28 cellular contexts compared by ENCODE assay signal in genomic region chr10:133211959-133212852, GRCh38. TPM values are rescaled to one million over a fixed set of nuclear protein-coding genes. Genes with fewer than 3 reads are reported as not detected.
DNase-seq lines count a peak whose midpoint lies in the region; ATAC-seq, FAIRE-seq and TF ChIP-seq lines count a peak whose summit lies in the region.
"Had no signal": no experiment of that assay in that cellular context is flagged by ENCODE, and none has a peak within 500 bp of the region (broad histone marks: within the 10 kb centered on the region; RNA-seq: fewer than 3 reads in every experiment).

No MANE protein-coding gene starts in this region.

- intact Hi-C loops in heart left ventricle (cut with DNase I): no loop called here
- intact Hi-C loops in kidney (cut with DNase I): no loop called here
- intact Hi-C loops in aorta (cut with DNase I): no loop called here

- TF ChIP-seq CTCF in heart left ventricle (IDR thresholded peaks at IDR 0.05) (no peak), right atrium auricular region (IDR thresholded peaks at IDR 0.05) (no peak), WTC11 (IDR thresholded peaks at IDR 0.05) (no peak), kidney (IDR thresholded peaks at IDR 0.05; ENCODE audit: borderline replicate concordance, extremely low read depth, insufficient read depth) (no peak)

- peaks cover 0 to 4% (median 0%) of the 10 kb centered on the region in 12 donors for H3K9me3 ChIP-seq in heart left ventricle
- H3K9me3 ChIP-seq in right atrium auricular region: no peaks in the 10 kb centered on the region
- H3K9me3 ChIP-seq in kidney (ENCODE audit: control insufficient read depth in 1 of 2, low read length in 2 of 2): no peaks in the 10 kb centered on the region
- no peaks in the 10 kb centered on the region for H3K9me3 ChIP-seq in aorta (ENCODE audit: control insufficient read depth, low read length)
- H3K9me3 ChIP-seq: BLaER1 treated with 17β-estradiol and CSF1 and Interleukin-3, amounts not matched to agents 10 nM and 100 nM had no signal

- ATAC-seq in heart left ventricle: no peak
- ATAC-seq in WTC11: no peak
- ATAC-seq in aorta (ENCODE audit: low FRiP score): peak; percentile 24
- ATAC-seq: GM12878, PC-3 had no signal

- POLR2A ChIA-PET in WTC11 (lab: Charles Lee): no interaction called here

- H3K36me3 Mint-ChIP-seq in WTC11: peaks cover 13% of the 10 kb centered on the region

- H3K4me3 ChIP-seq in heart left ventricle (no peak overlapping the region), right atrium auricular region (no peak overlapping the region), kidney (ENCODE audit: low read length in 2 of 2) (no peak overlapping the region), aorta (ENCODE audit: low read length in 2 of 2) (no peak overlapping the region)
- H3K4me3 ChIP-seq: BLaER1 treated with 17β-estradiol and CSF1 and Interleukin-3, amounts not matched to agents 10 nM and 100 nM; GM12878 had no signal

- WGBS in heart left ventricle, 4 donors: 87 to 92% (median 89%) methylated on average over 27 to 34 of the region's 34 CpGs
- 90 to 91% methylated on average over 33 to 34 of the region's 34 CpGs for WGBS in aorta, 2 donors

- TF ChIP-seq POLR2A in heart left ventricle (IDR thresholded peaks at IDR 0.05): no peak

- no peaks in the 10 kb centered on the region for H3K27me3 Mint-ChIP-seq in WTC11 (ENCODE audit: low read depth)

- H3K36me3 ChIP-seq in heart left ventricle (no peaks in the 10 kb centered on the region), right atrium auricular region (no peaks in the 10 kb centered on the region), kidney (ENCODE audit: control insufficient read depth in 1 of 2, insufficient read depth in 2 of 2, low read length in 2 of 2) (no peaks in the 10 kb centered on the region), aorta (ENCODE audit: control insufficient read depth in 1 of 2, insufficient read depth in 2 of 2, low read length in 1 of 2) (no peaks in the 10 kb centered on the region)
- H3K36me3 ChIP-seq: BLaER1 treated with 17β-estradiol and CSF1 and Interleukin-3, amounts not matched to agents 10 nM and 100 nM had no signal

- no peak overlapping the region for H3K4me3 Mint-ChIP-seq in WTC11
- H3K4me3 Mint-ChIP-seq: CD4-positive, alpha-beta T cell had no signal

- no peak overlapping the region for H3K9ac ChIP-seq in kidney (ENCODE audit: low read length in 2 of 2)
- H3K9ac ChIP-seq: BLaER1 treated with 17β-estradiol and CSF1 and Interleukin-3, amounts not matched to agents 10 nM and 100 nM had no signal

- CTCF ChIA-PET in WTC11 (lab: Charles Lee): interaction anchor here (0.9 to 1.2 kb wide), 2 partner anchors 15 to 88 kb away, joined by 3 read pairs; no protein-coding TSS in a partner anchor

- H3K4me1 ChIP-seq in heart left ventricle (no peaks in the 10 kb centered on the region), right atrium auricular region (no peaks in the 10 kb centered on the region), kidney (ENCODE audit: control insufficient read depth in 1 of 2, insufficient read depth in 1 of 2, low read depth in 1 of 2, low read length in 2 of 2) (no peaks in the 10 kb centered on the region), aorta (ENCODE audit: control insufficient read depth in 1 of 2, insufficient read depth in 2 of 2, low read length in 2 of 2) (no peaks in the 10 kb centered on the region)

- H3K27ac ChIP-seq in heart left ventricle (no peak overlapping the region), right atrium auricular region (no peak overlapping the region), kidney (ENCODE audit: low read depth in 2 of 2, low read length in 2 of 2) (no peak overlapping the region), aorta (ENCODE audit: low read depth in 1 of 2, low read length in 2 of 2) (no peak overlapping the region)
- H3K27ac ChIP-seq: BLaER1 treated with 17β-estradiol and CSF1 and Interleukin-3, amounts not matched to agents 10 nM and 100 nM; HL-60 had no signal

- no peaks in the 10 kb centered on the region for H3K9me3 Mint-ChIP-seq in WTC11
- H3K9me3 Mint-ChIP-seq: CD4-positive, alpha-beta T cell had no signal

- no peak for FAIRE-seq in kidney (lab: Jason Lieb, UNC)
- FAIRE-seq: A204.1, GM12878, H54 had no signal

- H3K4me1 Mint-ChIP-seq in WTC11: no peaks in the 10 kb centered on the region

- DNase-seq in heart left ventricle (peak in 3 of 5 donors; percentile 13 to 50 (median 18)), right atrium auricular region (ENCODE audit: low spot score) (no peak), WTC11 (ENCODE audit: low spot score) (no peak), kidney (peak; percentile 43), aorta (no peak), NCI-H510A treated with DMSO at 0.1 percent for 48 hours (lab: John Stamatoyannopoulos, UW) (no peak), COLO668 (lab: John Stamatoyannopoulos, UW; ENCODE audit: unreplicated experiment) (no peak)
- no peak for DNase-seq in activated naive CD4-positive, alpha-beta T cell treated with anti-CD3 and anti-CD28 coated beads, Interleukin-2, amount 50 U/mL, for 16 hours
- DNase-seq: AML-193; COR-L47; GDM1; Kasumi-1; NCI-H1092 treated with DMSO at 0.1 percent for 48 hours; NCI-H1436; NCI-H187 treated with DMSO at 0.1 percent for 48 hours; NCI-H526; NCI-H82; NK-92 treated with Interleukin-12 subunit alpha and Interleukin-12 subunit beta, amount 100 ng/mL, for 24 hours; PC-3; Right ventricle myocardium superior had no signal

- H3K27me3 ChIP-seq in heart left ventricle (peaks cover 0 to 16% (median 3%) of the 10 kb centered on the region in 9 donors), right atrium auricular region (no peaks in the 10 kb centered on the region), aorta (ENCODE audit: control insufficient read depth in 1 of 2, insufficient read depth in 2 of 2, low read length in 1 of 2) (no peaks in the 10 kb centered on the region)

- H3K27ac Mint-ChIP-seq in WTC11: peak overlapping the region; percentile 26; the same call in 1 of the 2 replicates
- H3K27ac Mint-ChIP-seq: CD4-positive, alpha-beta T cell had no signal

TF ChIP-seq in WTC11, 78 proteins besides CTCF, POLR2A, EP300 and RAD21 (continues in another document):
- no peak for TF ChIP-seq ZNF416 (CRISPR knock-in tag; IDR thresholded peaks at IDR 0.05)
- no peak for TF ChIP-seq NR1H2 (CRISPR knock-in tag; IDR thresholded peaks at IDR 0.05)
- no peak for TF ChIP-seq RELA (CRISPR knock-in tag; IDR thresholded peaks at IDR 0.05; ENCODE audit: borderline replicate concordance)
- no peak for TF ChIP-seq NFE2L1 (CRISPR knock-in tag; IDR thresholded peaks at IDR 0.05)
- TF ChIP-seq SOX15 (CRISPR knock-in tag; IDR thresholded peaks at IDR 0.05): no peak
- TF ChIP-seq FOXP4 (CRISPR knock-in tag; IDR thresholded peaks at IDR 0.05): no peak

RNA-seq across cellular contexts. Expression of gene UTF1, which starts 17.8 kb away (rescaled TPM):
- total RNA-seq in heart left ventricle (not detected), right atrium auricular region (not detected), WTC11 (2021) (140 to 196 TPM (median 143 TPM) in 3 replicates), kidney (not detected), aorta (not detected)
- polyA plus RNA-seq in heart left ventricle (not detected), kidney (ENCODE audit: insufficient read depth, low read depth, low replicate concordance) (not detected), aorta (not detected)
- total RNA-seq: CD4-positive, alpha-beta T cell; GM12878; M059J; PC-3; Right ventricle myocardium superior; SK-MEL-5 had no signal
- polyA plus RNA-seq: GM12878 had no signal

RNA-seq across cellular contexts. Expression of gene VENTX, which starts 25.4 kb away (rescaled TPM):
- total RNA-seq in heart left ventricle: 1 to 10 TPM in 1 of 9 donors, under 1 TPM in 8; 0.29 to 2.3 (median 0.56) TPM
- polyA plus RNA-seq in heart left ventricle: under 1 TPM; 0.58 to 0.99 TPM
- under 1 TPM; 0.44 to 0.63 TPM for total RNA-seq in right atrium auricular region
- total RNA-seq in WTC11 (2021): 21.5 to 28.0 TPM (median 22.5 TPM) in 3 replicates
- 3.3 TPM for total RNA-seq in kidney
- 0.39 TPM for polyA plus RNA-seq in kidney (ENCODE audit: insufficient read depth, low read depth, low replicate concordance)
- total RNA-seq in aorta: 1 to 10 TPM; 4.0 to 7.4 TPM
- polyA plus RNA-seq in aorta: 1 to 10 TPM; 1.0 to 1.3 TPM
- total RNA-seq: GM12878, M059J, PC-3, SK-MEL-5 had no signal

RNA-seq across cellular contexts. Expression of gene KNDC1, which starts 52.2 kb away (rescaled TPM):
- total RNA-seq in heart left ventricle: 1 to 10 TPM in 1 of 9 donors, under 1 TPM in 6, not detected in 2; 0.05 to 2.9 (median 0.13) TPM
- under 1 TPM in 1 of 2 donors, not detected in 1; 0.04 TPM for polyA plus RNA-seq in heart left ventricle
- 1 to 10 TPM in 1 of 2 donors, under 1 TPM in 1; 0.59 to 1.8 TPM for total RNA-seq in right atrium auricular region
- 25.7 to 26.8 TPM (median 26.6 TPM) in 3 replicates for total RNA-seq in WTC11 (2021)
- 8.7 TPM for total RNA-seq in kidney
- 0.43 TPM for polyA plus RNA-seq in kidney (ENCODE audit: insufficient read depth, low read depth, low replicate concordance)
- under 1 TPM; 0.13 to 0.36 TPM for total RNA-seq in aorta
- polyA plus RNA-seq in aorta: under 1 TPM; 0.05 to 0.25 TPM
- total RNA-seq: CD4-positive, alpha-beta T cell; M059J; PC-3; Right ventricle myocardium superior had no signal

Comparison
In these comparisons a context has a peak if more than half of its experiments do, and no peak if none do; other contexts are left out.
1. DNase-seq: peak in heart left ventricle (3 of 5) and kidney (single experiment); none in right atrium auricular region (single experiment), WTC11 (single experiment), aorta (0 of 2), activated naive CD4-positive, alpha-beta T cell treated with anti-CD3 and anti-CD28 coated beads, Interleukin-2, amount 50 U/mL, for 16 hours (single experiment), NCI-H510A treated with DMSO at 0.1 percent for 48 hours (single experiment) and COLO668 (single experiment).
2. RNA of gene UTF1, which starts 17.8 kb away (total RNA-seq): 140 to 196 TPM in WTC11; not detected in kidney (single experiment), not detected in aorta, not detected in heart left ventricle and not detected in right atrium auricular region; every median in the first group is over 100 times any median in the second.